ENCODE assay signal across 8 cellular contexts in genomic region chr3:192917258-192917507, GRCh38. TPM values are rescaled to one million over a fixed set of nuclear protein-coding genes. Genes with fewer than 3 reads are reported as not detected.
DNase-seq lines count a peak whose midpoint lies in the region; ATAC-seq and TF ChIP-seq lines count a peak whose summit lies in the region.

No MANE protein-coding gene starts in this region.

- ATAC-seq in GM21576 (IDR thresholded peaks at IDR 0.05; ENCODE audit: unreplicated experiment): peak; percentile 14
- peak; percentile 63 for ATAC-seq in effector memory CD8-positive, alpha-beta T cell (replicated peaks)

- H3K36me3 ChIP-seq in BJ (ENCODE audit: control insufficient read depth, insufficient read depth, low read length) (no peaks in the 10 kb centered on the region), SJCRH30 (no peaks in the 10 kb centered on the region), neuron (ENCODE audit: insufficient read depth, low read length) (no peaks in the 10 kb centered on the region)

- H3K4me1 Mint-ChIP-seq in effector memory CD8-positive, alpha-beta T cell (ENCODE audit: low read depth in 2 of 2): peaks cover 0 to 6% of the 10 kb centered on the region in 2 donors

- H3K27me3 ChIP-seq in BJ (ENCODE audit: control insufficient read depth, insufficient read depth, low read length): no peaks in the 10 kb centered on the region
- no peaks in the 10 kb centered on the region for H3K27me3 ChIP-seq in SJCRH30
- peaks cover 3% of the 10 kb centered on the region for H3K27me3 ChIP-seq in neuron (ENCODE audit: insufficient read depth, low read length)

- CTCF ChIA-PET in BJ (lab: Yijun Ruan, JAX): interaction anchor here (0.8 to 9.1 kb wide), 10 partner anchors 13 to 125 kb away, joined by 3 to 69 read pairs (median 4); no protein-coding TSS in a partner anchor

- DNase-seq in BJ (ENCODE audit: low read depth): no peak
- DNase-seq in SJCRH30: no peak
- DNase-seq in effector memory CD8-positive, alpha-beta T cell: peak in 1 of 3 experiments; percentile 10
- DNase-seq in NCI-H82 (lab: John Stamatoyannopoulos, UW): no peak
- no peak for DNase-seq in NOMO-1 treated with DMSO at 0.1 percent for 48 hours (lab: John Stamatoyannopoulos, UW; ENCODE audit: unreplicated experiment)
- DNase-seq in mesenteric fat pad (ENCODE audit: low spot score): no peak

- H3K9me3 Mint-ChIP-seq in effector memory CD8-positive, alpha-beta T cell: no peaks in the 10 kb centered on the region

- peak overlapping the region; percentile 36 for H2AFZ ChIP-seq in neuron (ENCODE audit: low read depth, low read length)

- no peaks in the 10 kb centered on the region for H3K9me3 ChIP-seq in SJCRH30 (replicated peaks)
- H3K9me3 ChIP-seq in neuron (ENCODE audit: low read length): no peaks in the 10 kb centered on the region

- peaks cover 35 to 65% of the 10 kb centered on the region in 2 donors for H3K27me3 Mint-ChIP-seq in effector memory CD8-positive, alpha-beta T cell

- H3K4me3 Mint-ChIP-seq in effector memory CD8-positive, alpha-beta T cell: peak overlapping the region; percentile 68 to 95

- TF ChIP-seq CTCF in BJ (IDR thresholded peaks at IDR 0.05; ENCODE audit: insufficient read depth, low read depth, low read length): no peak

- peaks cover 33% of the 10 kb centered on the region for H3K4me1 ChIP-seq in SJCRH30
- peaks cover 25% of the 10 kb centered on the region for H3K4me1 ChIP-seq in neuron (ENCODE audit: insufficient read depth, low read length)

- POLR2A ChIA-PET in BJ (lab: Charles Lee): interaction anchor here (1.0 kb wide), 1 partner anchor 39 kb away, joined by 3 read pairs; no protein-coding TSS in a partner anchor

- peak overlapping the region in 1 of 2 donors; percentile 93 for H3K27ac Mint-ChIP-seq in effector memory CD8-positive, alpha-beta T cell

- H3K4me3 ChIP-seq in BJ (ENCODE audit: low read depth, low read length) (peak overlapping the region; percentile 79), SJCRH30 (peak overlapping the region; percentile 82), neuron (ENCODE audit: low read length) (peak overlapping the region; percentile 83)

- peak overlapping the region; percentile 70 for H3K27ac ChIP-seq in SJCRH30

- H3K36me3 Mint-ChIP-seq in effector memory CD8-positive, alpha-beta T cell (ENCODE audit: insufficient read depth): peaks cover 5% of the 10 kb centered on the region

RNA-seq across cellular contexts. Expression of gene MB21D2, which starts 0.5 kb away (rescaled TPM):
- 12.3 and 13.3 TPM in 2 replicates for polyA plus RNA-seq in BJ (2011; rRNA removed)
- 20.3 and 27.6 TPM in 2 replicates for polyA minus RNA-seq in BJ (2011; rRNA and poly(A)+ RNA removed)
- 18.3 and 20.4 TPM in 2 replicates for total RNA-seq in SJCRH30 (2014; rRNA removed; shearing (Covaris generic))
- 3.3 TPM for total RNA-seq in mesenteric fat pad
